Comparison of ENCODE assay signal across 2 cellular contexts in the genomic region with DNA sequence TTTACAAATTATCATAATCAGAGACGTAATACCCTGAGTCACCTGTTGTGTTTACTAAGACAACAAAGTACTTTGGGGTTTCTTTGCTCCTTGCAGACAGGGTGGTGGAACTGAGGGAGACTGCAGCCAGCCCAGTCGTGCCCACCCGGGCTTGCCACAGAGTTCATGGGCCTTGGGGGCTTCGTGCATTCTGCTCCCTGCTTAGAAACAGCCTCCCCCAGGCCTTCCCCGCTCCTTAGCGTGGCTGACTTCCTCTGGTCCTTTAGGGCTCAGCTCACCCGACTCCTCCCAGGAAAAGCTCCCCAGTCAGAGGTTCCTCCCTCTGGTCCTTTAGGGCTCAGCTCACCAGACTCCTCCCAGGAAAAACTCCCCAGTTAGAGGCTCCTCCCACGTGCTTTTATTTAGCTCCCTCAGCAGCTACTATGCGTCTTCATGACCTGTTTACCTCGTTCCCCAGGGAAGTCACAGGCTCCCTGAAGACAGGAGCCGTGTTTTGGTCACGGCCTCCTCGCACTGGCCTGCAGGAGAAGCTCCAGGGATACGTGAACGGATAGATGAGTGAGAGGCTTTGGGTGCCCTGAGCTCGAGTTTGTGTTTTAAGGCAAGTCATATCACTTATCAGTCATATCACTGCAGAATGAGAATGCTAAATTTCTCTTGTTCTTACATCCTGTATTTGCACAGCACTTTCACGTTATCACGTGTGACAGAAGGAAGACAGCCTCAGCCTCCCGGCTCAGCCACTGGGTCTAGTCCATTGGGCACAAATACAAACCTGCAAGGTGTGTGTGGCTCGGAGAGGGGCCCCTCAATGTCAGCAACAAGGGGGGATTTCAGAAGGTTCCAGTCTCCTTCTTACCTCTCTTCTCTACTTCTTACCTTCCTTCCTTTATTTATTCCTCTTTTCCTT.
TF ChIP-seq lines count a peak whose summit lies in the region.

No MANE protein-coding gene starts in this region.

TF ChIP-seq in liver, 16 proteins besides CTCF, POLR2A, EP300 and RAD21:
- TF ChIP-seq REST (IDR thresholded peaks at IDR 0.05) (no peak), YY1 (IDR thresholded peaks at IDR 0.05) (no peak), NR2F2 (IDR thresholded peaks at IDR 0.05) (no peak), JUND (IDR thresholded peaks at IDR 0.05) (no peak), ATF3 (IDR thresholded peaks at IDR 0.05) (no peak), TAF1 (conservative IDR thresholded peaks at IDR 0.05) (no peak), SP1 (IDR thresholded peaks at IDR 0.05) (no peak), GABPA (IDR thresholded peaks at IDR 0.05 in 1 of 2, conservative IDR thresholded peaks at IDR 0.05 in 1 of 2) (no peak), HNF4A (conservative IDR thresholded peaks at IDR 0.05) (no peak), ZBTB33 (IDR thresholded peaks at IDR 0.05) (no peak), FOXA1 (IDR thresholded peaks at IDR 0.05) (no peak), FOXA2 (IDR thresholded peaks at IDR 0.05) (no peak), EGR1 (IDR thresholded peaks at IDR 0.05; ENCODE audit: low read depth in 2 of 2) (no peak), HNF4G (IDR thresholded peaks at IDR 0.05) (no peak)
- TF ChIP-seq, protein P1, sequence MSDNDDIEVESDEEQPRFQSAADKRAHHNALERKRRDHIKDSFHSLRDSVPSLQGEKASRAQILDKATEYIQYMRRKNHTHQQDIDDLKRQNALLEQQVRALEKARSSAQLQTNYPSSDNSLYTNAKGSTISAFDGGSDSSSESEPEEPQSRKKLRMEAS (IDR thresholded peaks at IDR 0.05), result no peak

TF ChIP-seq in HepG2, 621 proteins besides CTCF, POLR2A, EP300 and RAD21:
- TF ChIP-seq KLF12 (CRISPR knock-in tag; IDR thresholded peaks at IDR 0.05; ENCODE audit: borderline replicate concordance) (no peak), TEF (CRISPR knock-in tag; IDR thresholded peaks at IDR 0.05) (no peak), ATF7 (IDR thresholded peaks at IDR 0.05) (no peak), ATF7 (CRISPR knock-in tag; IDR thresholded peaks at IDR 0.05) (no peak), ELF4 (CRISPR knock-in tag; IDR thresholded peaks at IDR 0.05; ENCODE audit: borderline replicate concordance) (no peak), NCOA2 (CRISPR knock-in tag; IDR thresholded peaks at IDR 0.05) (no peak), KLF16 (CRISPR knock-in tag; IDR thresholded peaks at IDR 0.05) (no peak), ZNF780A (CRISPR knock-in tag; IDR thresholded peaks at IDR 0.05) (no peak), ZBTB42 (CRISPR knock-in tag; IDR thresholded peaks at IDR 0.05) (no peak), THRA (CRISPR knock-in tag; IDR thresholded peaks at IDR 0.05; ENCODE audit: borderline replicate concordance) (no peak), KDM5A (IDR thresholded peaks at IDR 0.05; ENCODE audit: borderline replicate concordance, low read length) (no peak), STAT5B (CRISPR knock-in tag; IDR thresholded peaks at IDR 0.05) (no peak), ZC3H4 (CRISPR knock-in tag; IDR thresholded peaks at IDR 0.05; ENCODE audit: borderline replicate concordance) (no peak), RELA (CRISPR knock-in tag; IDR thresholded peaks at IDR 0.05) (no peak), ZNF3 (CRISPR knock-in tag; IDR thresholded peaks at IDR 0.05) (no peak), SATB2 (CRISPR knock-in tag; IDR thresholded peaks at IDR 0.05) (no peak), NPAS2 (CRISPR knock-in tag; IDR thresholded peaks at IDR 0.05; ENCODE audit: borderline replicate concordance) (no peak), ZNF577 (CRISPR knock-in tag; IDR thresholded peaks at IDR 0.05; ENCODE audit: borderline replicate concordance, low read depth) (no peak), ZNF652 (CRISPR knock-in tag; IDR thresholded peaks at IDR 0.05; ENCODE audit: borderline replicate concordance, low read depth) (no peak)
- TF ChIP-seq, protein P2, sequence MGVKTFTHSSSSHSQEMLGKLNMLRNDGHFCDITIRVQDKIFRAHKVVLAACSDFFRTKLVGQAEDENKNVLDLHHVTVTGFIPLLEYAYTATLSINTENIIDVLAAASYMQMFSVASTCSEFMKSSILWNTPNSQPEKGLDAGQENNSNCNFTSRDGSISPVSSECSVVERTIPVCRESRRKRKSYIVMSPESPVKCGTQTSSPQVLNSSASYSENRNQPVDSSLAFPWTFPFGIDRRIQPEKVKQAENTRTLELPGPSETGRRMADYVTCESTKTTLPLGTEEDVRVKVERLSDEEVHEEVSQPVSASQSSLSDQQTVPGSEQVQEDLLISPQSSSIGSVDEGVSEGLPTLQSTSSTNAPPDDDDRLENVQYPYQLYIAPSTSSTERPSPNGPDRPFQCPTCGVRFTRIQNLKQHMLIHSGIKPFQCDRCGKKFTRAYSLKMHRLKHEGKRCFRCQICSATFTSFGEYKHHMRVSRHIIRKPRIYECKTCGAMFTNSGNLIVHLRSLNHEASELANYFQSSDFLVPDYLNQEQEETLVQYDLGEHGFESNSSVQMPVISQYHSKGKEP (CRISPR knock-in tag; IDR thresholded peaks at IDR 0.05), result no peak
- TF ChIP-seq, protein P3, sequence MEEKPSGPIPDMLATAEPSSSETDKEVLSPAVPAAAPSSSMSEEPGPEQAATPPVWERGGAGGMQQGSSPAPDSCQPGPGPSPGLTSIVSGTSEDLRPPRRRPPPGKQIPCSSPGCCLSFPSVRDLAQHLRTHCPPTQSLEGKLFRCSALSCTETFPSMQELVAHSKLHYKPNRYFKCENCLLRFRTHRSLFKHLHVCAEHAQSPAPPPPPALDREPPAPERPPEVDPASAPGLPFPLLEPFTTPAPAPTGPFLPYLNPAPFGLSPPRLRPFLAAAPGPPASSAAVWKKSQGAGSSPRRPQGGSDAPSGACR (CRISPR knock-in tag; IDR thresholded peaks at IDR 0.05), result no peak
TF ChIP-seq in HepG2: peak in this region for 0.
